ENCODE assay signal across 8 cellular contexts in the genomic region with DNA sequence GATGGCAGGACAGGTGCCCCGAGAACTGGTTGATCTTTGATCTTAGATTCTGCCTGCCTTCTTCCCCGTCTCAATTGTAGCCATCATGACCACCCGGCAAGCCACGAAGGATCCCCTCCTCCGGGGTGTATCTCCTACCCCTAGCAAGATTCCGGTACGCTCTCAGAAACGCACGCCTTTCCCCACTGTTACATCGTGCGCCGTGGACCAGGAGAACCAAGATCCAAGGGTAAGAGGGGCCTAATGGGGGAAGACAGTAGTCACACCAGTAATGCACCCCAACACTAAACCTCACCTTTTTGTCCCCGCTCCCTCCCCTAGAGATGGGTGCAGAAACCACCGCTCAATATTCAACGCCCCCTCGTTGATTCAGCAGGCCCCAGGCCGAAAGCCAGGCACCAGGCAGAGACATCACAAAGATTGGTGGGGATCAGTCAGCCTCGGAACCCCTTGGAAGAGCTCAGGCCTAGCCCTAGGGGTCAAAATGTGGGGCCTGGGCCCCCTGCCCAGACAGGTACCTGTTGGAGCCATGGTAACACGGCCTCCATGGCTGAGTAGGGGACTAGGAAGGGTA. TPM values are rescaled to one million over a fixed set of nuclear protein-coding genes. Genes with fewer than 3 reads are reported as not detected.
A peak's percentile ranks its signal among the peaks of the same experiment; 100 is the strongest.
DNase-seq lines count a peak whose midpoint lies in the region; ATAC-seq and TF ChIP-seq lines count a peak whose summit lies in the region.

No MANE protein-coding gene starts in this region.

- no peaks in the 10 kb centered on the region for H3K9me3 Mint-ChIP-seq in central memory CD8-positive, alpha-beta T cell
- H3K9me3 Mint-ChIP-seq in naive B cell = no peaks in the 10 kb centered on the region

- no peak for ATAC-seq in central memory CD8-positive, alpha-beta T cell (replicated peaks; ENCODE audit: extremely low read depth, poor library complexity, severe bottlenecking)
- ATAC-seq in naive B cell (ENCODE audit: low read depth in 2 of 2) (no peak), HG02981 (IDR thresholded peaks at IDR 0.05; ENCODE audit: unreplicated experiment) (no peak), GM19455 (IDR thresholded peaks at IDR 0.05; ENCODE audit: unreplicated experiment) (no peak)

- H3K4me3 ChIP-seq in AG04450 (ENCODE audit: low read depth, low read length) = peak overlapping the region; percentile 84
- peak overlapping the region; percentile 97 for H3K4me3 ChIP-seq in HUES6 (ENCODE audit: low read depth, low read length)

- H3K4me3 Mint-ChIP-seq in central memory CD8-positive, alpha-beta T cell = peak overlapping the region; percentile 91
- peak overlapping the region; percentile 89 to 100 (median 93) for H3K4me3 Mint-ChIP-seq in naive B cell

- CTCF ChIA-PET in AG04450 (lab: Charles Lee) = interaction anchor here (0.8 to 2.8 kb wide), 7 partner anchors 8 to 191 kb away, joined by 3 to 18 read pairs (median 10); no protein-coding TSS in a partner anchor

- TF ChIP-seq CTCF in AG04450 (IDR thresholded peaks at IDR 0.05; ENCODE audit: low read depth, low read length) = no peak

- H3K4me1 ChIP-seq in HUES6 (ENCODE audit: control insufficient read depth, insufficient read depth, low read length) = peaks cover 9% of the 10 kb centered on the region; the same call in 1 of the 2 replicates

- H3K27me3 ChIP-seq in AG04450 (ENCODE audit: control insufficient read depth, insufficient read depth, low read length) (peaks cover 4% of the 10 kb centered on the region), HUES6 (ENCODE audit: control insufficient read depth, insufficient read depth, low read length) (peaks cover 2% of the 10 kb centered on the region; the same call in 1 of the 2 replicates)

- no peak overlapping the region for H3K27ac ChIP-seq in AG04450 (ENCODE audit: low read depth, low read length)
- peak overlapping the region; percentile 49; the same call in 1 of the 2 replicates for H3K27ac ChIP-seq in HUES6 (ENCODE audit: low read depth, low read length)

- H3K4me1 Mint-ChIP-seq in central memory CD8-positive, alpha-beta T cell = peaks cover 22% of the 10 kb centered on the region
- peaks cover 19 to 23% (median 21%) of the 10 kb centered on the region in 3 donors for H3K4me1 Mint-ChIP-seq in naive B cell

- peak overlapping the region; percentile 96 for H3K9ac ChIP-seq in HUES6 (ENCODE audit: low read length)

- peak overlapping the region; percentile 86 for H3K27ac Mint-ChIP-seq in central memory CD8-positive, alpha-beta T cell (ENCODE audit: low read depth)
- H3K27ac Mint-ChIP-seq in naive B cell = peak overlapping the region in 3 of 6 donors; percentile 41 to 56 (median 54)

- peaks cover 30% of the 10 kb centered on the region for H3K36me3 ChIP-seq in HUES6 (ENCODE audit: control insufficient read depth, insufficient read depth, low read length)

- POLR2A ChIA-PET in AG04450 (lab: Yijun Ruan, JAX) = interaction anchor here (0.6 to 1.6 kb wide), 12 partner anchors 8 to 516 kb away, joined by 3 to 11 read pairs (median 3); a partner anchor contains a TSS

- DNase-seq in AG04450 (ENCODE audit: low read depth, low spot score) (no peak), naive B cell (no peak), HuH-7.5 (ENCODE audit: low spot score) (no peak), SW 1271 (lab: John Stamatoyannopoulos, UW) (no peak)
- DNase-seq in central memory CD8-positive, alpha-beta T cell (ENCODE audit: low spot score in 2 of 2) = no peak

- H3K36me3 Mint-ChIP-seq in central memory CD8-positive, alpha-beta T cell (ENCODE audit: insufficient read depth) = peaks cover 2% of the 10 kb centered on the region
- no peaks in the 10 kb centered on the region for H3K36me3 Mint-ChIP-seq in naive B cell

- no peaks in the 10 kb centered on the region for H3K27me3 Mint-ChIP-seq in central memory CD8-positive, alpha-beta T cell
- peaks cover 0 to 6% (median 4%) of the 10 kb centered on the region in 3 donors for H3K27me3 Mint-ChIP-seq in naive B cell

- no peaks in the 10 kb centered on the region for H3K9me3 ChIP-seq in AG04450 (ENCODE audit: control insufficient read depth, insufficient read depth, low read length)
- no peaks in the 10 kb centered on the region for H3K9me3 ChIP-seq in HUES6 (ENCODE audit: control insufficient read depth, insufficient read depth, low read depth, low read length)

RNA-seq across cellular contexts. Expression of a gene that starts 0.6 kb away (rescaled TPM):
- 7.6 and 10.3 TPM in 2 replicates for polyA plus RNA-seq in AG04450 (2011; rRNA removed)
- polyA minus RNA-seq in AG04450 (2011; rRNA and poly(A)+ RNA removed) = 13.7 and 15.9 TPM in 2 replicates
- polyA plus RNA-seq in naive B cell (ENCODE audit: low read depth in 6 of 6) = 1 to 10 TPM in 1 of 6 donors, under 1 TPM in 1, not detected in 4; 0.86 to 2.1 TPM

RNA-seq across cellular contexts. Expression of a gene that starts 13.4 kb away (rescaled TPM):
- polyA plus RNA-seq in AG04450 (2011; rRNA removed) (0.06 TPM in 1 of 2 replicates, not detected in the other), naive B cell (ENCODE audit: low read depth in 6 of 6) (not detected)
- not detected in 2 replicates for polyA minus RNA-seq in AG04450 (2011; rRNA and poly(A)+ RNA removed)

RNA-seq across cellular contexts. Expression of a gene that starts 23.1 kb away (rescaled TPM):
- polyA plus RNA-seq in AG04450 (2011; rRNA removed) (11.3 and 12.2 TPM in 2 replicates), naive B cell (ENCODE audit: low read depth in 6 of 6) (not detected)
- 6.9 and 7.1 TPM in 2 replicates for polyA minus RNA-seq in AG04450 (2011; rRNA and poly(A)+ RNA removed)

RNA-seq across cellular contexts. Expression of a gene that starts 28.7 kb away (rescaled TPM):
- polyA plus RNA-seq in AG04450 (2011; rRNA removed) = not detected in 2 replicates
- not detected in 2 replicates for polyA minus RNA-seq in AG04450 (2011; rRNA and poly(A)+ RNA removed)
- not detected for polyA plus RNA-seq in naive B cell (ENCODE audit: low read depth in 6 of 6)

RNA-seq across cellular contexts. Expression of a gene that starts 43.7 kb away (rescaled TPM):
- polyA plus RNA-seq in AG04450 (2011; rRNA removed) (78.2 and 100 TPM in 2 replicates), naive B cell (ENCODE audit: low read depth in 6 of 6) (10 to 100 TPM in 1 of 6 donors, 1 to 10 TPM in 5; 1.9 to 11.4 (median 9.0) TPM)
- 63.4 and 80.5 TPM in 2 replicates for polyA minus RNA-seq in AG04450 (2011; rRNA and poly(A)+ RNA removed)

Comparison
In these comparisons a context has a peak if more than half of its experiments do, and no peak if none do; other contexts are left out.
1. RNA of a gene that starts 23.1 kb away (polyA plus RNA-seq): 11.3 to 12.2 TPM in AG04450; not detected in naive B cell; every median in the first group is over 10 times any median in the second.